ENCODE assay signal across 13 cellular contexts in the genomic region with DNA sequence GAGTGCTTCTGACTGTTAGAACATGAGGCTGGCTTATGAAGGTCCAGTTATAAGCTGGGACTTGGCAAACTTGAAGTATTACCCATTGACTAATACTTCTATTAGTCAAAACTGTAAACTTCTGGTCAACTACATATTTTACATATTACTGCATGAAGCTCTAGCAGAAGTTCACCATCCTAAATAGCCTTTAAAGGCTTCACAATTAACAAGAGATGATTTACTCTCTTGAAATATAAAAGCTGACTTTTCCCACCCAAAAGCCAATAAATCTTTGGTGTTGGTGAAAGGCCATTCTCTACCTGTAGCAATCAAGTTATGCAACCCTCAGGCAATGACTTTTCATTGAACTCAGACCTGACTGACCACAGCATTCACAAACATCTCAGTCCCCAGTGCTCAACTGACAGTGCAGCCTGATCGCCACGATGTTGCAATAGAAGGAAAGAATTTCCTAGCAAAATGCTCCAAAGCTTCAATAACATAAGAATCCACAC.
DNase-seq lines count a peak whose midpoint lies in the region; ATAC-seq and TF ChIP-seq lines count a peak whose summit lies in the region.
"Had no signal": no experiment of that assay in that cellular context is flagged by ENCODE, and none has a peak within 500 bp of the region (broad histone marks: within the 10 kb centered on the region; RNA-seq: fewer than 3 reads in every experiment).

No MANE protein-coding gene starts in this region.

- H3K9me3 ChIP-seq in MG63 (no peaks in the 10 kb centered on the region), upper lobe of right lung (no peaks in the 10 kb centered on the region)

- H3K4me3 Mint-ChIP-seq in activated T-cell treated with anti-CD3 and anti-CD28 coated beads, Interleukin-2, amount 50 U/mL, for 72 hours: no peak overlapping the region
- H3K4me3 Mint-ChIP-seq: activated CD4-positive, alpha-beta T cell treated with anti-CD3 and anti-CD28 coated beads, Interleukin-2, amount 10 ng/mL, durations not matched to agents 24 days and 14 days; CD4-positive, alpha-beta memory T cell; mesothelial cell of epicardium had no signal

- H3K4me3 ChIP-seq in BJ (ENCODE audit: low read depth, low read length): no peak overlapping the region
- H3K4me3 ChIP-seq in MG63: no peak overlapping the region
- no peak overlapping the region for H3K4me3 ChIP-seq in upper lobe of right lung

- H3K27me3 Mint-ChIP-seq in activated T-cell treated with anti-CD3 and anti-CD28 coated beads, Interleukin-2, amount 50 U/mL, for 72 hours (ENCODE audit: low read depth): peaks cover 15% of the 10 kb centered on the region

- intact Hi-C loops in sciatic nerve (cut with DNase I): no loop called here
- intact Hi-C loops in upper lobe of right lung (cut with DNase I): no loop called here

- H3K4me1 ChIP-seq in upper lobe of right lung: no peaks in the 10 kb centered on the region

- TF ChIP-seq CTCF in BJ (IDR thresholded peaks at IDR 0.05; ENCODE audit: insufficient read depth, low read depth, low read length) (no peak), upper lobe of right lung (IDR thresholded peaks at IDR 0.05) (no peak)

- H3K27ac Mint-ChIP-seq in activated T-cell treated with anti-CD3 and anti-CD28 coated beads, Interleukin-2, amount 50 U/mL, for 72 hours: no peak overlapping the region
- H3K27ac Mint-ChIP-seq: activated CD4-positive, alpha-beta T cell treated with anti-CD3 and anti-CD28 coated beads, Interleukin-2, amount 10 ng/mL, durations not matched to agents 24 days and 14 days; CD4-positive, alpha-beta memory T cell; mesothelial cell of epicardium had no signal

- no peaks in the 10 kb centered on the region for H3K27me3 ChIP-seq in BJ (ENCODE audit: control insufficient read depth, insufficient read depth, low read length)
- no peaks in the 10 kb centered on the region for H3K27me3 ChIP-seq in MG63
- H3K27me3 ChIP-seq in upper lobe of right lung: no peaks in the 10 kb centered on the region

- no peaks in the 10 kb centered on the region for H3K36me3 ChIP-seq in BJ (ENCODE audit: control insufficient read depth, insufficient read depth, low read length)
- no peaks in the 10 kb centered on the region for H3K36me3 ChIP-seq in MG63
- no peaks in the 10 kb centered on the region for H3K36me3 ChIP-seq in upper lobe of right lung

- H3K27ac ChIP-seq in upper lobe of right lung: no peak overlapping the region
- H3K27ac ChIP-seq: KMS-11 had no signal

- H3K4me1 Mint-ChIP-seq in activated T-cell treated with anti-CD3 and anti-CD28 coated beads, Interleukin-2, amount 50 U/mL, for 72 hours (ENCODE audit: low read depth): peaks cover under 1% of the 10 kb centered on the region

- ATAC-seq in sciatic nerve (peak; percentile 78), upper lobe of right lung (no peak)
- ATAC-seq in activated T-cell treated with anti-CD3 and anti-CD28 coated beads, Interleukin-2, amount 50 U/mL, for 72 hours (replicated peaks in 1 of 2): no peak

- no peaks in the 10 kb centered on the region for H3K9me3 Mint-ChIP-seq in activated T-cell treated with anti-CD3 and anti-CD28 coated beads, Interleukin-2, amount 50 U/mL, for 72 hours
- H3K9me3 Mint-ChIP-seq: activated CD4-positive, alpha-beta T cell treated with anti-CD3 and anti-CD28 coated beads, Interleukin-2, amount 10 ng/mL, durations not matched to agents 24 days and 14 days; mesothelial cell of epicardium had no signal

- H3K36me3 Mint-ChIP-seq in activated T-cell treated with anti-CD3 and anti-CD28 coated beads, Interleukin-2, amount 50 U/mL, for 72 hours (ENCODE audit: insufficient read depth in 2 of 2): no peaks in the 10 kb centered on the region
- H3K36me3 Mint-ChIP-seq: CD4-positive, alpha-beta memory T cell; mesothelial cell of epicardium had no signal

- DNase-seq in BJ (ENCODE audit: low read depth) (peak; percentile 96), MG63 (peak; percentile 52), fibroblast of gingiva (ENCODE audit: low read depth) (peak; percentile 88), sciatic nerve (ENCODE audit: low spot score) (no peak), upper lobe of right lung (no peak), Kasumi-1 (lab: John Stamatoyannopoulos, UW) (no peak)
- no peak for DNase-seq in activated T-cell treated with anti-CD3 and anti-CD28 coated beads, Interleukin-2, amount 50 U/mL, for 72 hours
- no peak for DNase-seq in activated naive CD4-positive, alpha-beta T cell treated with anti-CD3 and anti-CD28 coated beads, Interleukin-2, amount 50 U/mL, for 16 hours
- DNase-seq: activated CD4-positive, alpha-beta T cell treated with anti-CD3 and anti-CD28 coated beads, Interleukin-2, amount 10 ng/mL, durations not matched to agents 24 days and 14 days; CD4-positive, alpha-beta memory T cell; stimulated activated CD4-positive, alpha-beta T cell treated with anti-CD3 and anti-CD28 coated beads, Interleukin-2, amount 100 ng/mL, for 24 hours had no signal

- CTCF ChIA-PET in BJ (lab: Yijun Ruan, JAX): interaction anchor here (0.7 to 1.5 kb wide), 5 partner anchors 11 to 353 kb away, joined by 3 to 5 read pairs (median 3); no protein-coding TSS in a partner anchor

- POLR2A ChIA-PET in BJ (lab: Charles Lee): interaction anchor here (0.5 to 0.7 kb wide), 4 partner anchors 11 to 222 kb away, joined by 3 to 6 read pairs (median 4); no protein-coding TSS in a partner anchor

Comparison
In these comparisons a context has a peak if more than half of its experiments do, and no peak if none do; other contexts are left out.
1. DNase-seq: peak in BJ (single experiment), MG63 (single experiment) and fibroblast of gingiva (single experiment); none in sciatic nerve (single experiment), upper lobe of right lung (single experiment), Kasumi-1 (0 of 2), activated T-cell treated with anti-CD3 and anti-CD28 coated beads, Interleukin-2, amount 50 U/mL, for 72 hours (0 of 2) and activated naive CD4-positive, alpha-beta T cell treated with anti-CD3 and anti-CD28 coated beads, Interleukin-2, amount 50 U/mL, for 16 hours (single experiment).